ENCODE assay signal across 8 cellular contexts in the genomic region with DNA sequence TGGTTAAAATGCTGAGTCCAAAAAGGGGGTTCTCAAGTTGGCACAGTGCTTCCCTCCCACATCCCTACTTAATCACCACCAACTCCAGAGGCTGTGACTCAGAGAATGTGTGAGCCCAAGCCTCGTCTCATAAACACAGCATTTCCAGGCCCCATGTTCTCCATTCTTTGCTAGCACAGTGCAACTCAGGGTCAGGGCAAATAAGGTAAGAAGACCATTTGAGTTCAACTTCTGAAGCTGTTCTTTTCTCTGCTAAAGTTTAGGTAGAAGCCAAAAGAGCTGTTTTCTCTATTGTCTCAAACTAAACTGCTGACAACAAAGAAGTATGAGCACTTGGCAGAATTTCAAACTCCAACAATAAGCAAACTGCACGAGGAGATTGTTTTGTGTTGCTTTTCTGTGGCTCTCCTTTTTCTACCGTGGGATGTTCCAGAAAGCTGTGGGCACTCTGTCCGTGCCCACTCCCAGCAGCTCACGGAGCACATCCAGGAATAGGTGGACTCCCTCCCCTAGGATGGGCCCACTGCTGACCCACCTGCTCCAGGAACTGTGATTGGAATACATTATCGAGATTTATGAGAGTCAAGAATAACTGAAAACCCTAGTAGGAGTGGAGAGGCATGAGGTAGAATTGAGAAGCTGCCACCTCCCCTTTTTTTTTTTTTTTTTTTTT.
DNase-seq lines count a peak whose midpoint lies in the region; ATAC-seq and TF ChIP-seq lines count a peak whose summit lies in the region.

No MANE protein-coding gene starts in this region.

- no peaks in the 10 kb centered on the region for H3K9me3 ChIP-seq in SK-N-SH

- no peaks in the 10 kb centered on the region for H3K9me2 ChIP-seq in SK-N-SH

- TF ChIP-seq EP300 in SK-N-SH (IDR thresholded peaks at IDR 0.05; ENCODE audit: borderline replicate concordance in 1 of 2, low read depth in 1 of 2, low read length in 1 of 2), result no peak

- H3K4me2 ChIP-seq in SK-N-SH, result peak overlapping the region; percentile 22

- H3K36me3 ChIP-seq in SK-N-SH (replicated peaks in 1 of 2; ENCODE audit: control insufficient read depth in 1 of 2, insufficient read depth in 2 of 2, low read length in 1 of 2), result no peaks in the 10 kb centered on the region

- TF ChIP-seq RAD21 in SK-N-SH (IDR thresholded peaks at IDR 0.05; ENCODE audit: low read length), result no peak

- peak overlapping the region; percentile 43 to 44; a peak in 3 of 4 replicates for H3K27ac ChIP-seq in SK-N-SH (ENCODE audit: low read depth in 2 of 2, low read length in 1 of 2)

- no peak overlapping the region for H3K9ac ChIP-seq in SK-N-SH

- no peaks in the 10 kb centered on the region for H3K27me3 ChIP-seq in SK-N-SH (ENCODE audit: insufficient read depth)

- in situ Hi-C loops in Caki2 (cut with HindIII; ENCODE audit: low pct_unique_long_range_greater_than_20kb, low sequenced_read_pairs), result no loop called here

- WGBS in SK-N-SH (ENCODE audit: low lambda C conversion rate), result 78% methylated on average over 5 of the region's 6 CpGs

- H2AFZ ChIP-seq in SK-N-SH (ENCODE audit: low read depth), result peak overlapping the region; percentile 77

- POLR2A ChIA-PET in SK-N-SH (lab: Yijun Ruan, JAX), result no interaction called here

- no peak for TF ChIP-seq CTCF in SK-N-SH (IDR thresholded peaks at IDR 0.05)
- TF ChIP-seq CTCF in retinal pigment epithelial cell (conservative IDR thresholded peaks at IDR 0.05; ENCODE audit: low read depth, low read length), result no peak

- peaks cover 4% of the 10 kb centered on the region for H3F3A ChIP-seq in SK-N-SH (replicated peaks; ENCODE audit: insufficient read depth)

- DNase-seq in Caki2 (ENCODE audit: low read depth) (peak; percentile 13), SK-N-SH (no peak), glomerular endothelial cell (ENCODE audit: extremely low read depth, low read depth, low spot score) (peak; percentile 87), retinal pigment epithelial cell (ENCODE audit: low read depth) (peak; percentile 95), CD1c-positive myeloid dendritic cell (ENCODE audit: extremely low spot score) (no peak), activated T-cell treated with anti-CD3 and anti-CD28 coated beads for 4 hours (no peak)

- H3K4me3 ChIP-seq in SK-N-SH (ENCODE audit: low read depth in 2 of 2, low read length in 1 of 2) (no peak overlapping the region), retinal pigment epithelial cell (ENCODE audit: low read length) (no peak overlapping the region)

- H4K20me1 ChIP-seq in SK-N-SH (ENCODE audit: insufficient read depth), result no peaks in the 10 kb centered on the region

- no peak for ATAC-seq in HG03571 (IDR thresholded peaks at IDR 0.05; ENCODE audit: unreplicated experiment)
- ATAC-seq in GM19467 (IDR thresholded peaks at IDR 0.05; ENCODE audit: unreplicated experiment), result no peak

- CTCF ChIA-PET in SK-N-SH (lab: Yijun Ruan, JAX), result interaction anchor here (0.9 to 1.3 kb wide), 2 partner anchors 19 to 82 kb away, joined by 3 read pairs; no protein-coding TSS in a partner anchor

- H3K79me2 ChIP-seq in SK-N-SH (ENCODE audit: insufficient read depth), result no peaks in the 10 kb centered on the region

- H3K4me1 ChIP-seq in SK-N-SH (ENCODE audit: control insufficient read depth in 1 of 2, insufficient read depth in 2 of 2, low read depth in 1 of 2, low read length in 1 of 2), result peaks cover 4 to 16% of the 10 kb centered on the region in 2 experiments; a peak in 3 of 4 replicates

TF ChIP-seq in SK-N-SH, 30 proteins besides CTCF, POLR2A, EP300 and RAD21:
- TF ChIP-seq RXRA (IDR thresholded peaks at IDR 0.05; ENCODE audit: borderline replicate concordance, low read depth) (peak; percentile 22; the same call in 1 of the 2 replicates), FOSL2 (IDR thresholded peaks at IDR 0.05; ENCODE audit: borderline replicate concordance, low read depth) (peak; percentile 31; the same call in 1 of the 2 replicates), SIN3A (IDR thresholded peaks at IDR 0.05; ENCODE audit: borderline replicate concordance, low read depth, low read length) (no peak), JUND (IDR thresholded peaks at IDR 0.05) (peak; percentile 22; the same call in 1 of the 2 replicates), FOXM1 (IDR thresholded peaks at IDR 0.05; ENCODE audit: low read depth) (no peak)
- TF ChIP-seq, protein P1, sequence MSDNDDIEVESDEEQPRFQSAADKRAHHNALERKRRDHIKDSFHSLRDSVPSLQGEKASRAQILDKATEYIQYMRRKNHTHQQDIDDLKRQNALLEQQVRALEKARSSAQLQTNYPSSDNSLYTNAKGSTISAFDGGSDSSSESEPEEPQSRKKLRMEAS (IDR thresholded peaks at IDR 0.05; ENCODE audit: low read depth), result peak; percentile 48; the same call in 1 of the 2 replicates

Comparison
In these comparisons a context has a peak if more than half of its experiments do, and no peak if none do; other contexts are left out.
1. DNase-seq: peak in Caki2 (single experiment), glomerular endothelial cell (single experiment) and retinal pigment epithelial cell (single experiment); none in SK-N-SH (single experiment), CD1c-positive myeloid dendritic cell (single experiment) and activated T-cell treated with anti-CD3 and anti-CD28 coated beads for 4 hours (single experiment).